In genomic region chrX:5876984-5877655, GRCh38 we compare ENCODE assay signal across 8 cellular contexts.
DNase-seq lines count a peak whose midpoint lies in the region; ATAC-seq and TF ChIP-seq lines count a peak whose summit lies in the region.
"Had no signal": no experiment of that assay in that cellular context is flagged by ENCODE, and none has a peak within 500 bp of the region (broad histone marks: within the 10 kb centered on the region; RNA-seq: fewer than 3 reads in every experiment).

No MANE protein-coding gene starts in this region.

- ATAC-seq in HG03457 (IDR thresholded peaks at IDR 0.05; ENCODE audit: unreplicated experiment) (no peak), HG02759 (IDR thresholded peaks at IDR 0.05; ENCODE audit: unreplicated experiment) (no peak)

- no peak overlapping the region for H3K27ac ChIP-seq in osteoblast (ENCODE audit: low read depth, low read length)

- no peak overlapping the region for H2AFZ ChIP-seq in osteoblast (ENCODE audit: low read length)

- no peaks in the 10 kb centered on the region for H4K20me1 ChIP-seq in osteoblast (ENCODE audit: insufficient read depth, low read length)

- H3K36me3 ChIP-seq in osteoblast (ENCODE audit: insufficient read depth, low read length): no peaks in the 10 kb centered on the region
- H3K36me3 ChIP-seq: HAP-1 had no signal

- TF ChIP-seq CTCF in GM12865 (IDR thresholded peaks at IDR 0.05; ENCODE audit: insufficient read depth, low read depth, low read length, missing control alignments) (peak; percentile 17), LNCaP clone FGC (IDR thresholded peaks at IDR 0.05; ENCODE audit: control insufficient read depth, extremely low read depth, insufficient read depth) (peak; percentile 75), choroid plexus epithelial cell (conservative IDR thresholded peaks at IDR 0.05; ENCODE audit: low read depth, low read length) (peak; percentile 3), osteoblast (IDR thresholded peaks at IDR 0.05; ENCODE audit: extremely low read depth, low read depth, low read length) (peak; percentile 7)

- H3K27me3 ChIP-seq in osteoblast (ENCODE audit: insufficient read depth, low read length): no peaks in the 10 kb centered on the region

- no peaks in the 10 kb centered on the region for H3K79me2 ChIP-seq in osteoblast (ENCODE audit: insufficient read depth, low read length)

- H3K4me2 ChIP-seq in osteoblast (ENCODE audit: insufficient read depth, low read length): no peak overlapping the region

- H3K4me1 ChIP-seq in osteoblast (ENCODE audit: insufficient read depth, low read length): no peaks in the 10 kb centered on the region
- H3K4me1 ChIP-seq: HAP-1 had no signal

- peaks cover 3% of the 10 kb centered on the region for H3K9me3 ChIP-seq in osteoblast (ENCODE audit: low read depth, low read length)
- H3K9me3 ChIP-seq: HAP-1 had no signal

- no peak overlapping the region for H3K4me3 ChIP-seq in GM12865 (ENCODE audit: low read depth, low read length)
- H3K4me3 ChIP-seq in LNCaP clone FGC (ENCODE audit: low read depth, low read length): no peak overlapping the region
- no peak overlapping the region for H3K4me3 ChIP-seq in choroid plexus epithelial cell (ENCODE audit: low read depth, low read length)
- no peak overlapping the region for H3K4me3 ChIP-seq in osteoblast (ENCODE audit: insufficient read depth, low read length)
- H3K4me3 ChIP-seq: HAP-1 had no signal

- DNase-seq in GM12865 (ENCODE audit: low read depth) (peak; percentile 5), LNCaP clone FGC (ENCODE audit: low read depth) (no peak), choroid plexus epithelial cell (ENCODE audit: low read depth) (no peak), osteoblast (ENCODE audit: insufficient read length, low spot score, missing footprints) (peak; percentile 39), cortex of kidney (lab: John Stamatoyannopoulos, UW) (no peak)

Comparison
In these comparisons a context has a peak if more than half of its experiments do, and no peak if none do; other contexts are left out.
1. DNase-seq: peak in GM12865 (single experiment) and osteoblast (single experiment); none in LNCaP clone FGC (single experiment), choroid plexus epithelial cell (single experiment) and cortex of kidney (single experiment).
2. CTCF ChIP-seq: peak in every context shown above with its lines; median percentile 75 in LNCaP clone FGC; 17 in GM12865; 7 in osteoblast; 3 in choroid plexus epithelial cell.